16 cellular contexts compared by ENCODE assay signal in genomic region chrX:34874763-34875162, GRCh38.
"Had no signal": no experiment of that assay in that cellular context is flagged by ENCODE, and none has a peak within 500 bp of the region (broad histone marks: within the 10 kb centered on the region; RNA-seq: fewer than 3 reads in every experiment).

No MANE protein-coding gene starts in this region.

- H3K27me3 ChIP-seq: cardiac muscle cell, neutrophil, testis, upper lobe of left lung had no signal

- H3K4me3 ChIP-seq: cardiac muscle cell, dorsolateral prefrontal cortex, left ventricle myocardium inferior, testis, upper lobe of left lung had no signal

- H3K4me1 ChIP-seq: left ventricle myocardium inferior, testis, upper lobe of left lung had no signal

- H3K36me3 ChIP-seq: cardiac muscle cell, left ventricle myocardium inferior, neutrophil, upper lobe of left lung had no signal

- FAIRE-seq: small intestine had no signal

- H3K9me3 ChIP-seq: neutrophil, testis, upper lobe of left lung had no signal

- ATAC-seq: activated naive CD8-positive, alpha-beta T cell treated with anti-CD3 and anti-CD28 coated beads, Interleukin-2, amount 50 U/mL, for 24 hours; naive thymus-derived CD4-positive, alpha-beta T cell; stimulated activated naive CD8-positive, alpha-beta T cell treated with anti-CD3 and anti-CD28 coated beads, Interleukin-15, amount 100 ng/mL, for 72 hours had no signal

- DNase-seq: activated CD4-positive, alpha-beta T cell treated with anti-CD3 and anti-CD28 coated beads for 1 hour; activated CD4-positive, alpha-beta T cell treated with anti-CD3 and anti-CD28 coated beads, Interleukin-2, amount 50 U/mL, for 48 hours; activated naive CD4-positive, alpha-beta T cell treated with anti-CD3 and anti-CD28 coated beads for 36 hours; activated naive CD8-positive, alpha-beta T cell treated with anti-CD3 and anti-CD28 coated beads, Interleukin-2, amount 50 U/mL, for 24 hours; dorsolateral prefrontal cortex; endodermal cell; hypothalamus; left ventricle myocardium inferior; naive thymus-derived CD4-positive, alpha-beta T cell; posterior cingulate gyrus; small intestine; stimulated activated naive CD8-positive, alpha-beta T cell treated with anti-CD3 and anti-CD28 coated beads, Interleukin-15, amount 100 ng/mL, for 72 hours; testis; upper lobe of left lung had no signal

- H3K27ac ChIP-seq: cardiac muscle cell, dorsolateral prefrontal cortex, left ventricle myocardium inferior, neutrophil, testis, upper lobe of left lung had no signal
